Comparison of ENCODE assay signal across 19 cellular contexts in the genomic region with DNA sequence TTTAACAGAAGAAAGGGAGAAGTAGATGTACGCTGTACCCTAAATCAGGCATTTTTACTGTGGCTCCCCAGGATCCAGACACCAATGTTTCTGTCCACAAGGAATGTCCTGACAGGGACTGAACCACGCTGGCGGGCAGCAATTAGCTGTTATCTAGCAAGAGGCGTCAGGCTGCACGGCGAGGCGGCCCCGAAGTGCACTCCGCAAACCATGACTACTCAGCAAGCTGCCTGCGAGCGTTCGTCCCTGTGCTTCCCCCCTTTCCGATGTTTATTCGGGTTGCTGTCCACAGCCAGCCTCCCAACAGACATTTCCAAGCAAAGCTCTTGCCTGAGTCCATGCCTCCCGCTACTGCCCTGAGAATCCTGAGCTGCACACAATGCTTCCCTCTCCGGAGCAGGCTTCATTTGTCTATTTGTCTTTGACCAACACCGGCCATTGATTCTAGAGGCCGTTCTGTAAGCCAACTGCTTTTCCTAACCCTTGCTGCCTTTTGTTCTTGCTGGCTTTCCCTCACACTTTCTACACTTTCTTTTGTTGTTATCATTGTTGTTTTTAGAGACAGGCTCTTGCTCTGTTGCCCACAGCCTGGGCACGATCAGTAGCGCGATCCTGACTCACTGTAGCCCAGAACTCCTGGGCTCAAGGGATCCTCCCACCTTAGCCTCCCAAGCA. TPM values are rescaled to one million over a fixed set of nuclear protein-coding genes. Genes with fewer than 3 reads are reported as not detected.
A peak's percentile ranks its signal among the peaks of the same experiment; 100 is the strongest.
DNase-seq lines count a peak whose midpoint lies in the region; ATAC-seq, FAIRE-seq and TF ChIP-seq lines count a peak whose summit lies in the region.
"Had no signal": no experiment of that assay in that cellular context is flagged by ENCODE, and none has a peak within 500 bp of the region (broad histone marks: within the 10 kb centered on the region; RNA-seq: fewer than 3 reads in every experiment).

No MANE protein-coding gene starts in this region.

- no peaks in the 10 kb centered on the region for H3K36me3 Mint-ChIP-seq in activated naive CD4-positive, alpha-beta T cell treated with anti-CD3 and anti-CD28 coated beads, Interleukin-2, amount 10 ng/mL, durations not matched to agents 7 days and 5 days
- H3K36me3 Mint-ChIP-seq: immature natural killer cell, natural killer cell had no signal

- ATAC-seq in IMR-90 (ENCODE audit: low read depth) = peak; percentile 27; the same call in 1 of the 2 replicates
- ATAC-seq: body of pancreas, GM12878, natural killer cell had no signal

- H3K23ac ChIP-seq in IMR-90 (ENCODE audit: low read depth, low read length) = no peak overlapping the region

- H3K4me1 Mint-ChIP-seq in activated naive CD4-positive, alpha-beta T cell treated with anti-CD3 and anti-CD28 coated beads, Interleukin-2, amount 10 ng/mL, durations not matched to agents 7 days and 5 days = no peaks in the 10 kb centered on the region
- H3K4me1 Mint-ChIP-seq: immature natural killer cell, natural killer cell had no signal

- no peak overlapping the region for H3K27ac Mint-ChIP-seq in activated naive CD4-positive, alpha-beta T cell treated with anti-CD3 and anti-CD28 coated beads, Interleukin-2, amount 10 ng/mL, durations not matched to agents 7 days and 5 days
- H3K27ac Mint-ChIP-seq: activated naive CD4-positive, alpha-beta T cell treated with anti-CD3 and anti-CD28 coated beads for 36 hours; dendritic cell treated with granulocyte-macrophage colony-stimulating factor and Interleukin-4, amounts not matched to agents 40 ng/mL and 50 ng/mL, for 4 days; immature natural killer cell; natural killer cell had no signal

- H3K27ac ChIP-seq in IMR-90 (ENCODE audit: insufficient read depth, low read length) (no peak overlapping the region), hepatocyte (no peak overlapping the region)
- H3K27ac ChIP-seq: body of pancreas, right lobe of liver had no signal

- no peak overlapping the region for H2BK5ac ChIP-seq in IMR-90 (ENCODE audit: low read depth, low read length, poor library complexity, severe bottlenecking)

- WGBS in IMR-90 (ENCODE audit: extremely low coverage in 2 of 2, insufficient read length in 1 of 2), 2 experiments = 40% methylated on average over 2 of the region's 21 CpGs; no CpG with 5 or more reads in 1 of the 2 experiments
- 37% methylated on average over 21 of the region's 21 CpGs for WGBS in hepatocyte (ENCODE audit: low lambda C conversion rate, missing lambda C conversion rate)

- H3K79me1 ChIP-seq in IMR-90 (ENCODE audit: low read depth in 1 of 2, low read length in 2 of 2) = no peaks in the 10 kb centered on the region

- H2BK120ac ChIP-seq in IMR-90 (ENCODE audit: low read depth, low read length) = no peak overlapping the region

- no peak for TF ChIP-seq CTCF in IMR-90 (conservative IDR thresholded peaks at IDR 0.05; ENCODE audit: low read depth, low read length)
- no peak for TF ChIP-seq CTCF in hepatocyte (IDR thresholded peaks at IDR 0.05; ENCODE audit: poor library complexity)

- no peaks in the 10 kb centered on the region for H3K36me3 ChIP-seq in IMR-90 (ENCODE audit: control insufficient read depth, insufficient read depth, low read length)
- H3K36me3 ChIP-seq in adipocyte (ENCODE audit: control insufficient read depth, insufficient read depth, low read length, severe bottlenecking) = no peaks in the 10 kb centered on the region
- no peaks in the 10 kb centered on the region for H3K36me3 ChIP-seq in hepatocyte (replicated peaks; ENCODE audit: insufficient read depth, low read depth)
- H3K36me3 ChIP-seq: right lobe of liver had no signal

- H2AFZ ChIP-seq in IMR-90 (replicated peaks; ENCODE audit: low read length, poor library complexity) (peak overlapping the region; percentile 65), hepatocyte (peak overlapping the region; percentile 49)

- no peaks in the 10 kb centered on the region for H3K79me2 ChIP-seq in hepatocyte

- no peaks in the 10 kb centered on the region for H3K4me1 ChIP-seq in IMR-90 (ENCODE audit: control insufficient read depth, insufficient read depth, low read length)
- H3K4me1 ChIP-seq in adipocyte (ENCODE audit: control insufficient read depth, insufficient read depth, low read length) = no peaks in the 10 kb centered on the region
- H3K4me1 ChIP-seq in hepatocyte (ENCODE audit: insufficient read depth) = no peaks in the 10 kb centered on the region
- H3K4me1 ChIP-seq: body of pancreas, right lobe of liver had no signal

- H4K91ac ChIP-seq in IMR-90 (ENCODE audit: insufficient read depth, low read depth, low read length) = no peak overlapping the region

- in situ Hi-C loops in IMR-90 (cut with MboI; ENCODE audit: low sequenced_read_pairs) = no loop called here

- H2AK5ac ChIP-seq in IMR-90 (ENCODE audit: low read depth, low read length) = no peak overlapping the region

- no peak overlapping the region for H3K14ac ChIP-seq in IMR-90 (replicated peaks; ENCODE audit: low read depth, low read length)

- H3K9me3 ChIP-seq in IMR-90 (ENCODE audit: control insufficient read depth, insufficient read depth, low read length) = no peaks in the 10 kb centered on the region
- no peaks in the 10 kb centered on the region for H3K9me3 ChIP-seq in adipocyte (ENCODE audit: control insufficient read depth, low read length)
- H3K9me3 ChIP-seq in hepatocyte (ENCODE audit: low read depth) = no peaks in the 10 kb centered on the region
- H3K9me3 ChIP-seq: body of pancreas, right lobe of liver had no signal

- intact Hi-C loops in IMR-90 (cut with micrococcal nuclease) = no loop called here

- BruUV-seq in IMR-90 (replicated peaks; lab: Mats Ljungman, UMichigan) = no TSS peak

- no peak for FAIRE-seq in H54 (lab: Jason Lieb, UNC)
- FAIRE-seq: GM12878 had no signal

- H3K9me1 ChIP-seq in IMR-90 (ENCODE audit: insufficient read depth, low read length) = no peaks in the 10 kb centered on the region

- H2BK20ac ChIP-seq in IMR-90 (ENCODE audit: low read depth, low read length) = no peak overlapping the region

- H3K27me3 ChIP-seq in IMR-90 (ENCODE audit: control insufficient read depth, insufficient read depth, low read length) = peaks cover 9% of the 10 kb centered on the region
- peaks cover 49% of the 10 kb centered on the region for H3K27me3 ChIP-seq in adipocyte (replicated peaks; ENCODE audit: control insufficient read depth, insufficient read depth, low read length)
- H3K27me3 ChIP-seq in hepatocyte = no peaks in the 10 kb centered on the region
- H3K27me3 ChIP-seq: body of pancreas, right lobe of liver had no signal

- no peak overlapping the region for H4K8ac ChIP-seq in IMR-90 (ENCODE audit: low read depth in 2 of 2, low read length in 2 of 2)

- H2BK15ac ChIP-seq in IMR-90 (ENCODE audit: low read depth, low read length) = no peak overlapping the region

- CTCF ChIA-PET in IMR-90 (lab: Yijun Ruan, JAX) = no interaction called here
- CTCF ChIA-PET in activated naive CD4-positive, alpha-beta T cell treated with anti-CD3 and anti-CD28 coated beads, Interleukin-2, amount 10 ng/mL, durations not matched to agents 7 days and 5 days (lab: Charles Lee) = no interaction called here

- DNase-seq in IMR-90 (no peak), adipocyte (ENCODE audit: low read depth) (peak; percentile 30), hepatocyte (ENCODE audit: low spot score) (peak; percentile 54), retina (peak; percentile 52), H54 (ENCODE audit: insufficient read length, low spot score) (no peak)
- no peak for DNase-seq in activated naive CD4-positive, alpha-beta T cell treated with anti-CD3 and anti-CD28 coated beads, Interleukin-2, amount 10 ng/mL, durations not matched to agents 7 days and 5 days
- DNase-seq in effector CD8-positive, alpha-beta T cell (lab: John Stamatoyannopoulos, UW) = no peak
- DNase-seq: activated CD4-positive, alpha-beta T cell treated with anti-CD3 and anti-CD28 coated beads, Interleukin-2, amount 50 U/mL, for 1 hour; activated naive CD4-positive, alpha-beta T cell treated with anti-CD3 and anti-CD28 coated beads for 36 hours; Calu3; GDM1; immature natural killer cell; natural killer cell; NCI-H1105 treated with DMSO at 0.1 percent for 48 hours; NCI-H226; right lobe of liver had no signal

- H4K5ac ChIP-seq in IMR-90 (ENCODE audit: low read depth, low read length) = no peak overlapping the region

- H3K18ac ChIP-seq in IMR-90 (ENCODE audit: low read depth, low read length) = no peak overlapping the region

- TF ChIP-seq RAD21 in IMR-90 (IDR thresholded peaks at IDR 0.05; ENCODE audit: low read length) = no peak

- H2AK9ac ChIP-seq in IMR-90 (replicated peaks; ENCODE audit: low read depth, low read length, poor library complexity) = peak overlapping the region; percentile 31

- no peaks in the 10 kb centered on the region for H3K9me2 ChIP-seq in hepatocyte (replicated peaks; ENCODE audit: insufficient read depth)

- H3K9ac ChIP-seq in IMR-90 (ENCODE audit: low read depth, low read length) (no peak overlapping the region), adipocyte (ENCODE audit: low read length) (no peak overlapping the region)

- no peak overlapping the region for H3K4ac ChIP-seq in IMR-90 (ENCODE audit: low read depth, low read length)

- H3K9me3 Mint-ChIP-seq in activated naive CD4-positive, alpha-beta T cell treated with anti-CD3 and anti-CD28 coated beads, Interleukin-2, amount 10 ng/mL, durations not matched to agents 7 days and 5 days = no peaks in the 10 kb centered on the region
- H3K9me3 Mint-ChIP-seq: activated naive CD4-positive, alpha-beta T cell treated with anti-CD3 and anti-CD28 coated beads for 36 hours; dendritic cell treated with granulocyte-macrophage colony-stimulating factor and Interleukin-4, amounts not matched to agents 40 ng/mL and 50 ng/mL, for 4 days; immature natural killer cell; natural killer cell had no signal

- H3K27me3 Mint-ChIP-seq in activated naive CD4-positive, alpha-beta T cell treated with anti-CD3 and anti-CD28 coated beads, Interleukin-2, amount 10 ng/mL, durations not matched to agents 7 days and 5 days = peaks cover 46% of the 10 kb centered on the region

- POLR2A ChIA-PET in IMR-90 (lab: Charles Lee; ENCODE audit: unreplicated experiment) = no interaction called here

- no peak for TF ChIP-seq POLR2A in IMR-90 (IDR thresholded peaks at IDR 0.05; ENCODE audit: low read depth, low read length)
- no peak for TF ChIP-seq POLR2A in H54 (IDR thresholded peaks at IDR 0.05; ENCODE audit: low read depth, low read length)

- H4K20me1 ChIP-seq in IMR-90 (ENCODE audit: insufficient read depth, low read length) = no peaks in the 10 kb centered on the region
- no peaks in the 10 kb centered on the region for H4K20me1 ChIP-seq in hepatocyte (ENCODE audit: insufficient read depth, poor library complexity, severe bottlenecking)

- H3K4me3 Mint-ChIP-seq in activated naive CD4-positive, alpha-beta T cell treated with anti-CD3 and anti-CD28 coated beads, Interleukin-2, amount 10 ng/mL, durations not matched to agents 7 days and 5 days = no peak overlapping the region
- H3K4me3 Mint-ChIP-seq: activated naive CD4-positive, alpha-beta T cell treated with anti-CD3 and anti-CD28 coated beads for 36 hours; dendritic cell treated with granulocyte-macrophage colony-stimulating factor and Interleukin-4, amounts not matched to agents 40 ng/mL and 50 ng/mL, for 4 days; immature natural killer cell; natural killer cell had no signal

- no peak overlapping the region for H3K56ac ChIP-seq in IMR-90 (ENCODE audit: extremely low read depth, insufficient read depth, low read length)

- dilution Hi-C loops in IMR-90 (cut with HindIII; ENCODE audit: low sequenced_read_pairs, unreplicated experiment) = no loop called here

- H3K4me3 ChIP-seq in IMR-90 (ENCODE audit: insufficient read depth, low read depth, low read length) (no peak overlapping the region), adipocyte (ENCODE audit: low read length) (no peak overlapping the region), hepatocyte (no peak overlapping the region)
- H3K4me3 ChIP-seq: body of pancreas, GM12878, right lobe of liver had no signal

- no peak overlapping the region for H3K4me2 ChIP-seq in IMR-90 (ENCODE audit: low read depth, low read length)
- H3K4me2 ChIP-seq in hepatocyte = peak overlapping the region; percentile 75

RNA-seq across cellular contexts. Expression of a gene that starts 55.5 kb away (rescaled TPM):
- total RNA-seq in IMR-90 (2012; rRNA removed) (22.0 and 38.6 TPM in 2 replicates), hepatocyte (23.9 and 25.8 TPM in 2 replicates)
- polyA plus RNA-seq in IMR-90 (2012; rRNA removed) (12.7 and 16.1 TPM in 2 replicates), hepatocyte (23.0 and 23.9 TPM in 2 replicates)
- polyA plus RNA-seq in IMR-90 (2012; cell fraction: cytosol; rRNA removed) = 3.1 and 6.5 TPM in 2 replicates
- 6.0 and 23.6 TPM in 2 replicates for polyA plus RNA-seq in IMR-90 (2012; cell fraction: nucleus; rRNA removed; ENCODE audit: low replicate concordance)

Comparison
In these comparisons a context has a peak if more than half of its experiments do, and no peak if none do; other contexts are left out.
1. DNase-seq: peak in adipocyte (single experiment), hepatocyte (single experiment) and retina (single experiment); none in IMR-90 (single experiment), activated naive CD4-positive, alpha-beta T cell treated with anti-CD3 and anti-CD28 coated beads, Interleukin-2, amount 10 ng/mL, durations not matched to agents 7 days and 5 days (single experiment), H54 (single experiment) and effector CD8-positive, alpha-beta T cell (single experiment).